Comparison of ENCODE assay signal across 36 cellular contexts in genomic region chr1:158323866-158324265, GRCh38. TPM values are rescaled to one million over a fixed set of nuclear protein-coding genes. Genes with fewer than 3 reads are reported as not detected.
"Had no signal": no experiment of that assay in that cellular context is flagged by ENCODE, and none has a peak within 500 bp of the region (broad histone marks: within the 10 kb centered on the region; RNA-seq: fewer than 3 reads in every experiment).

No MANE protein-coding gene starts in this region.

- ATAC-seq: activated CD8-positive, alpha-beta memory T cell treated with anti-CD3 and anti-CD28 coated beads, Interleukin-2, amount 10 ng/mL, durations not matched to agents 7 days and 5 days had no signal

- DNase-seq: activated B cell treated with CpG ODN at 0.5 μM for 24 hours; activated CD4-positive, alpha-beta memory T cell treated with anti-CD3 and anti-CD28 coated beads, Interleukin-2, amount 10 ng/mL, durations not matched to agents 7 days and 5 days; activated CD4-positive, alpha-beta T cell treated with anti-CD3 and anti-CD28 coated beads for 4 hours; activated CD4-positive, CD25-positive, alpha-beta regulatory T cell treated with anti-CD3 and anti-CD28 coated beads, Interleukin-2, amount 50 U/mL, for 72 hours; activated CD8-positive, alpha-beta memory T cell treated with anti-CD3 and anti-CD28 coated beads for 24 hours; activated CD8-positive, alpha-beta memory T cell treated with anti-CD3 and anti-CD28 coated beads, Interleukin-2, amount 10 ng/mL, durations not matched to agents 7 days and 5 days; activated CD8-positive, alpha-beta memory T cell treated with anti-CD3 and anti-CD28 coated beads, Interleukin-2, amount 50 U/mL, for 48 hours; activated effector memory CD4-positive, alpha-beta T cell treated with Interleukin-2 at 50 U/mL for 16 hours; activated naive CD4-positive, alpha-beta T cell treated with anti-CD3 and anti-CD28 coated beads, Interleukin-2, amount 10 ng/mL, durations not matched to agents 7 days and 5 days; activated naive CD8-positive, alpha-beta T cell treated with anti-CD3 and anti-CD28 coated beads for 36 hours; activated T-cell treated with anti-CD3 and anti-CD28 coated beads, Interleukin-2, amount 50 U/mL, for 48 hours; amniotic stem cell; aorta; brain microvascular endothelial cell; colonic mucosa; Kasumi-1; MG63; NCI-H1092; NCI-H1417 treated with DMSO at 0.1 percent for 48 hours; NCI-H187 treated with DMSO at 0.1 percent for 48 hours; NCI-H2081; NCI-H2171 treated with DMSO at 0.1 percent for 48 hours; NCI-H2227 treated with DMSO at 0.1 percent for 48 hours; NCI-H510A treated with DMSO at 0.1 percent for 48 hours; NCI-H526 treated with DMSO at 0.1 percent for 48 hours; NCI-H82; OCI-M1; Right ventricle myocardium superior; SW 1271; T-helper 1 cell; T-helper 2 cell; T-helper 9 cell had no signal

- H3K27me3 Mint-ChIP-seq: activated B cell treated with CpG ODN at 0.5 μM for 24 hours; activated naive CD4-positive, alpha-beta T cell treated with anti-CD3 and anti-CD28 coated beads, Interleukin-2, amount 10 ng/mL, durations not matched to agents 7 days and 5 days had no signal

- H3K4me1 ChIP-seq: colonic mucosa had no signal

- H3K36me3 Mint-ChIP-seq: activated CD8-positive, alpha-beta memory T cell treated with anti-CD3 and anti-CD28 coated beads, Interleukin-2, amount 10 ng/mL, durations not matched to agents 7 days and 5 days; activated naive CD4-positive, alpha-beta T cell treated with anti-CD3 and anti-CD28 coated beads, Interleukin-2, amount 10 ng/mL, durations not matched to agents 7 days and 5 days; activated naive CD8-positive, alpha-beta T cell treated with anti-CD3 and anti-CD28 coated beads for 36 hours had no signal

- H3K27ac ChIP-seq: brain microvascular endothelial cell, cardiac muscle cell, colonic mucosa, VCaP had no signal

- H3K27ac Mint-ChIP-seq: activated CD4-positive, alpha-beta memory T cell treated with anti-CD3 and anti-CD28 coated beads, Interleukin-2, amount 10 ng/mL, durations not matched to agents 7 days and 5 days; activated CD8-positive, alpha-beta memory T cell treated with anti-CD3 and anti-CD28 coated beads, Interleukin-2, amount 10 ng/mL, durations not matched to agents 7 days and 5 days; activated naive CD4-positive, alpha-beta T cell treated with anti-CD3 and anti-CD28 coated beads, Interleukin-2, amount 10 ng/mL, durations not matched to agents 7 days and 5 days; activated naive CD8-positive, alpha-beta T cell treated with anti-CD3 and anti-CD28 coated beads for 36 hours had no signal

- H3K27me3 ChIP-seq: brain microvascular endothelial cell, cardiac muscle cell, colonic mucosa, MG63 had no signal

- H3K4me3 ChIP-seq: cardiac muscle cell, colonic mucosa, MG63 had no signal

- H3K4me3 Mint-ChIP-seq: activated CD4-positive, alpha-beta memory T cell treated with anti-CD3 and anti-CD28 coated beads, Interleukin-2, amount 10 ng/mL, durations not matched to agents 7 days and 5 days; activated CD8-positive, alpha-beta memory T cell treated with anti-CD3 and anti-CD28 coated beads, Interleukin-2, amount 10 ng/mL, durations not matched to agents 7 days and 5 days; activated naive CD4-positive, alpha-beta T cell treated with anti-CD3 and anti-CD28 coated beads, Interleukin-2, amount 10 ng/mL, durations not matched to agents 7 days and 5 days; activated naive CD8-positive, alpha-beta T cell treated with anti-CD3 and anti-CD28 coated beads for 36 hours; central memory CD8-positive, alpha-beta T cell had no signal

- H3K9me3 Mint-ChIP-seq: activated CD4-positive, alpha-beta memory T cell treated with anti-CD3 and anti-CD28 coated beads, Interleukin-2, amount 10 ng/mL, durations not matched to agents 7 days and 5 days; activated naive CD4-positive, alpha-beta T cell treated with anti-CD3 and anti-CD28 coated beads, Interleukin-2, amount 10 ng/mL, durations not matched to agents 7 days and 5 days; central memory CD8-positive, alpha-beta T cell had no signal

- H3K4me1 Mint-ChIP-seq: activated CD4-positive, alpha-beta memory T cell treated with anti-CD3 and anti-CD28 coated beads, Interleukin-2, amount 10 ng/mL, durations not matched to agents 7 days and 5 days; activated CD8-positive, alpha-beta memory T cell treated with anti-CD3 and anti-CD28 coated beads, Interleukin-2, amount 10 ng/mL, durations not matched to agents 7 days and 5 days; activated naive CD4-positive, alpha-beta T cell treated with anti-CD3 and anti-CD28 coated beads, Interleukin-2, amount 10 ng/mL, durations not matched to agents 7 days and 5 days; activated naive CD8-positive, alpha-beta T cell treated with anti-CD3 and anti-CD28 coated beads for 36 hours; central memory CD8-positive, alpha-beta T cell had no signal

- H3K36me3 ChIP-seq: brain microvascular endothelial cell, cardiac muscle cell, colonic mucosa, MG63 had no signal

- H3K9me3 ChIP-seq: colonic mucosa, MG63 had no signal

RNA-seq across cellular contexts. Expression of gene CD1B, which starts 7.5 kb away (rescaled TPM):
- total RNA-seq: activated B cell treated with CpG ODN at 0.5 μM for 24 hours; activated CD4-positive, alpha-beta memory T cell treated with anti-CD3 and anti-CD28 coated beads, Interleukin-2, amount 10 ng/mL, durations not matched to agents 7 days and 5 days; activated CD8-positive, alpha-beta memory T cell treated with anti-CD3 and anti-CD28 coated beads, Interleukin-2, amount 10 ng/mL, durations not matched to agents 7 days and 5 days; activated naive CD8-positive, alpha-beta T cell treated with anti-CD3 and anti-CD28 coated beads for 36 hours; aorta; cardiac muscle cell; chondrocyte; colonic mucosa; Right ventricle myocardium superior had no signal
- polyA plus RNA-seq: aorta, cardiac muscle cell had no signal

RNA-seq across cellular contexts. Expression of gene CD1E, which starts 29.8 kb away (rescaled TPM):
- total RNA-seq: activated B cell treated with CpG ODN at 0.5 μM for 24 hours; activated CD4-positive, alpha-beta memory T cell treated with anti-CD3 and anti-CD28 coated beads, Interleukin-2, amount 10 ng/mL, durations not matched to agents 7 days and 5 days; activated CD8-positive, alpha-beta memory T cell treated with anti-CD3 and anti-CD28 coated beads, Interleukin-2, amount 10 ng/mL, durations not matched to agents 7 days and 5 days; activated naive CD8-positive, alpha-beta T cell treated with anti-CD3 and anti-CD28 coated beads for 36 hours; aorta; cardiac muscle cell; chondrocyte; Right ventricle myocardium superior had no signal
- polyA plus RNA-seq: aorta, cardiac muscle cell had no signal

RNA-seq across cellular contexts. Expression of gene CD1C, which starts 34.1 kb away (rescaled TPM):
- total RNA-seq: activated CD4-positive, alpha-beta memory T cell treated with anti-CD3 and anti-CD28 coated beads, Interleukin-2, amount 10 ng/mL, durations not matched to agents 7 days and 5 days; activated CD8-positive, alpha-beta memory T cell treated with anti-CD3 and anti-CD28 coated beads, Interleukin-2, amount 10 ng/mL, durations not matched to agents 7 days and 5 days; cardiac muscle cell; chondrocyte had no signal
- polyA plus RNA-seq: cardiac muscle cell had no signal
